In the genomic region with DNA sequence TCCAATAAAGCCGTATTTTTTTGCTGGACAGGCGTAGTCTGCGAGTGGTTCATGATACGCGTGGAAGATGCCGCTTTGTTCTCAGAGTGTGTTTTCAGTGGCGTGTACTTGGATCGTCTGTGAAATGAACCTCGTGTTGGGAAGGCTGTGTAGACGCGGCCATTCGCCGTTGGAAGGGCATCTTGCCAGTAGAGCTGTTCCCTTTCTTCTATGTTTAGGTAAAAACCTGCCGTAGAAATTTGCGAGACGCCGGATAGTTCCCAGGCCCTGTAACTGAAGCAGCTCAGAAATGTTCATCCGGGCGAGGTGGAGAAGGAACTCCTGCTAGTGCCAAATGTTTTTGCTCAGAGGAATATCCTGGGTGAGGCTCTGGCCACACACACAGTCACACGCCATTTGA, we compare ENCODE assay signal across 11 cellular contexts.
"Had no signal": no experiment of that assay in that cellular context is flagged by ENCODE, and none has a peak within 500 bp of the region (broad histone marks: within the 10 kb centered on the region; RNA-seq: fewer than 3 reads in every experiment).

No MANE protein-coding gene starts in this region.

- H3K9me3 ChIP-seq: prostate gland, thoracic aorta had no signal

- H3K9me3 Mint-ChIP-seq: activated CD4-positive, alpha-beta T cell treated with anti-CD3 and anti-CD28 coated beads, Interleukin-2, amount 10 ng/mL, durations not matched to agents 24 days and 14 days; activated T-cell treated with anti-CD3 and anti-CD28 coated beads, Interleukin-2, amount 50 U/mL, for 24 hours; immature natural killer cell; natural killer cell treated with Interleukin-12 subunit alpha and Interleukin-12 subunit beta and Interleukin-15 and Interleukin-18, amount 100 ng/mL, for 72 hours; stimulated activated naive CD8-positive, alpha-beta T cell treated with anti-CD3 and anti-CD28 coated beads, Interleukin-15, Interleukin-2, amounts not matched to agents 100 ng/mL and 50 ng/mL, for 24 hours had no signal

- DNase-seq: left cardiac atrium had no signal

- ATAC-seq: natural killer cell treated with Interleukin-12 subunit alpha and Interleukin-12 subunit beta and Interleukin-15 and Interleukin-18, amount 100 ng/mL, for 72 hours had no signal

- H3K36me3 Mint-ChIP-seq: natural killer cell treated with Interleukin-12 subunit alpha and Interleukin-12 subunit beta and Interleukin-15 and Interleukin-18, amount 100 ng/mL, for 72 hours had no signal

- H3K4me3 Mint-ChIP-seq: activated CD4-positive, alpha-beta T cell treated with anti-CD3 and anti-CD28 coated beads, Interleukin-2, amount 10 ng/mL, durations not matched to agents 24 days and 14 days; activated naive CD8-positive, alpha-beta T cell; activated T-cell treated with anti-CD3 and anti-CD28 coated beads, Interleukin-2, amount 50 U/mL, for 24 hours; immature natural killer cell; natural killer cell treated with Interleukin-12 subunit alpha and Interleukin-12 subunit beta and Interleukin-15 and Interleukin-18, amount 100 ng/mL, for 72 hours; stimulated activated naive CD8-positive, alpha-beta T cell treated with anti-CD3 and anti-CD28 coated beads, Interleukin-15, Interleukin-2, amounts not matched to agents 100 ng/mL and 50 ng/mL, for 24 hours had no signal

- FAIRE-seq: endometrium had no signal

- H3K4me3 ChIP-seq: prostate gland, thoracic aorta had no signal

- H3K27me3 Mint-ChIP-seq: activated naive CD8-positive, alpha-beta T cell; activated T-cell treated with anti-CD3 and anti-CD28 coated beads, Interleukin-2, amount 50 U/mL, for 24 hours; stimulated activated naive CD8-positive, alpha-beta T cell treated with anti-CD3 and anti-CD28 coated beads, Interleukin-15, Interleukin-2, amounts not matched to agents 100 ng/mL and 50 ng/mL, for 24 hours had no signal

- H3K36me3 ChIP-seq: prostate gland had no signal

- H3K27ac ChIP-seq: prostate gland, thoracic aorta, WERI-Rb-1 had no signal

- H3K27ac Mint-ChIP-seq: activated naive CD8-positive, alpha-beta T cell; activated T-cell treated with anti-CD3 and anti-CD28 coated beads, Interleukin-2, amount 50 U/mL, for 24 hours; natural killer cell treated with Interleukin-12 subunit alpha and Interleukin-12 subunit beta and Interleukin-15 and Interleukin-18, amount 100 ng/mL, for 72 hours; stimulated activated naive CD8-positive, alpha-beta T cell treated with anti-CD3 and anti-CD28 coated beads, Interleukin-15, Interleukin-2, amounts not matched to agents 100 ng/mL and 50 ng/mL, for 24 hours had no signal
